ENCODE assay signal across 1 cellular context in the genomic region with DNA sequence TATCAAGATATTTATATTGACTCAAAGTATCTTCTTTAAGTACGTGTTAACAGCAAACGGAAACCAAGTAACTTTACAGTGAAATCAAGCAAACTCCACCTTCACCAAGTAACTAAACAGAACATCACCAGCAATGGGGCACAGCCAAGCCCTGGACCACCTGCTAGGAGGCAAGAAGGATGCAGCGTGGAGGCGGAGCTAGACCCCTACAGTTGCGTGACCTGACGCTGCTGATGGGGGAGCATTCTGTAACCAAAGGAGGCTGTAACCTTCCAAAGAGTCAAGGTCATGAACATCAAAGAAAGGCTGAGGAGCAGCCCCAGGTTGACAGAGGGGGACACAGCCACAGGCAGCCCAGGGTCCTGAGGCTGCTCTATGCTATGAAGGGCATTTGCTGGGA.
TF ChIP-seq lines count a peak whose summit lies in the region.

No MANE protein-coding gene starts in this region.

TF ChIP-seq in HepG2, 621 proteins besides CTCF, POLR2A, EP300 and RAD21:
- no peak for TF ChIP-seq ZFP82 (CRISPR knock-in tag; IDR thresholded peaks at IDR 0.05; ENCODE audit: borderline replicate concordance)
- no peak for TF ChIP-seq ZNF460 (CRISPR knock-in tag; IDR thresholded peaks at IDR 0.05; ENCODE audit: borderline replicate concordance)
- no peak for TF ChIP-seq PPARG (CRISPR knock-in tag; conservative IDR thresholded peaks at IDR 0.05)
- TF ChIP-seq RBFOX2 (IDR thresholded peaks at IDR 0.05; ENCODE audit: low read depth, low read length) = no peak
- TF ChIP-seq ZNF567 (CRISPR knock-in tag; IDR thresholded peaks at IDR 0.05; ENCODE audit: borderline replicate concordance) = no peak
- TF ChIP-seq HDAC6 (IDR thresholded peaks at IDR 0.05; ENCODE audit: low read depth, low read length) = no peak
- TF ChIP-seq ZNF557 (CRISPR knock-in tag; IDR thresholded peaks at IDR 0.05) = no peak
- TF ChIP-seq ELF3 (CRISPR knock-in tag; IDR thresholded peaks at IDR 0.05) = no peak
- TF ChIP-seq, protein P1, sequence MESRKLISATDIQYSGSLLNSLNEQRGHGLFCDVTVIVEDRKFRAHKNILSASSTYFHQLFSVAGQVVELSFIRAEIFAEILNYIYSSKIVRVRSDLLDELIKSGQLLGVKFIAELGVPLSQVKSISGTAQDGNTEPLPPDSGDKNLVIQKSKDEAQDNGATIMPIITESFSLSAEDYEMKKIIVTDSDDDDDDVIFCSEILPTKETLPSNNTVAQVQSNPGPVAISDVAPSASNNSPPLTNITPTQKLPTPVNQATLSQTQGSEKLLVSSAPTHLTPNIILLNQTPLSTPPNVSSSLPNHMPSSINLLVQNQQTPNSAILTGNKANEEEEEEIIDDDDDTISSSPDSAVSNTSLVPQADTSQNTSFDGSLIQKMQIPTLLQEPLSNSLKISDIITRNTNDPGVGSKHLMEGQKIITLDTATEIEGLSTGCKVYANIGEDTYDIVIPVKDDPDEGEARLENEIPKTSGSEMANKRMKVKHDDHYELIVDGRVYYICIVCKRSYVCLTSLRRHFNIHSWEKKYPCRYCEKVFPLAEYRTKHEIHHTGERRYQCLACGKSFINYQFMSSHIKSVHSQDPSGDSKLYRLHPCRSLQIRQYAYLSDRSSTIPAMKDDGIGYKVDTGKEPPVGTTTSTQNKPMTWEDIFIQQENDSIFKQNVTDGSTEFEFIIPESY (CRISPR knock-in tag; IDR thresholded peaks at IDR 0.05) = no peak
- TF ChIP-seq, protein P2, sequence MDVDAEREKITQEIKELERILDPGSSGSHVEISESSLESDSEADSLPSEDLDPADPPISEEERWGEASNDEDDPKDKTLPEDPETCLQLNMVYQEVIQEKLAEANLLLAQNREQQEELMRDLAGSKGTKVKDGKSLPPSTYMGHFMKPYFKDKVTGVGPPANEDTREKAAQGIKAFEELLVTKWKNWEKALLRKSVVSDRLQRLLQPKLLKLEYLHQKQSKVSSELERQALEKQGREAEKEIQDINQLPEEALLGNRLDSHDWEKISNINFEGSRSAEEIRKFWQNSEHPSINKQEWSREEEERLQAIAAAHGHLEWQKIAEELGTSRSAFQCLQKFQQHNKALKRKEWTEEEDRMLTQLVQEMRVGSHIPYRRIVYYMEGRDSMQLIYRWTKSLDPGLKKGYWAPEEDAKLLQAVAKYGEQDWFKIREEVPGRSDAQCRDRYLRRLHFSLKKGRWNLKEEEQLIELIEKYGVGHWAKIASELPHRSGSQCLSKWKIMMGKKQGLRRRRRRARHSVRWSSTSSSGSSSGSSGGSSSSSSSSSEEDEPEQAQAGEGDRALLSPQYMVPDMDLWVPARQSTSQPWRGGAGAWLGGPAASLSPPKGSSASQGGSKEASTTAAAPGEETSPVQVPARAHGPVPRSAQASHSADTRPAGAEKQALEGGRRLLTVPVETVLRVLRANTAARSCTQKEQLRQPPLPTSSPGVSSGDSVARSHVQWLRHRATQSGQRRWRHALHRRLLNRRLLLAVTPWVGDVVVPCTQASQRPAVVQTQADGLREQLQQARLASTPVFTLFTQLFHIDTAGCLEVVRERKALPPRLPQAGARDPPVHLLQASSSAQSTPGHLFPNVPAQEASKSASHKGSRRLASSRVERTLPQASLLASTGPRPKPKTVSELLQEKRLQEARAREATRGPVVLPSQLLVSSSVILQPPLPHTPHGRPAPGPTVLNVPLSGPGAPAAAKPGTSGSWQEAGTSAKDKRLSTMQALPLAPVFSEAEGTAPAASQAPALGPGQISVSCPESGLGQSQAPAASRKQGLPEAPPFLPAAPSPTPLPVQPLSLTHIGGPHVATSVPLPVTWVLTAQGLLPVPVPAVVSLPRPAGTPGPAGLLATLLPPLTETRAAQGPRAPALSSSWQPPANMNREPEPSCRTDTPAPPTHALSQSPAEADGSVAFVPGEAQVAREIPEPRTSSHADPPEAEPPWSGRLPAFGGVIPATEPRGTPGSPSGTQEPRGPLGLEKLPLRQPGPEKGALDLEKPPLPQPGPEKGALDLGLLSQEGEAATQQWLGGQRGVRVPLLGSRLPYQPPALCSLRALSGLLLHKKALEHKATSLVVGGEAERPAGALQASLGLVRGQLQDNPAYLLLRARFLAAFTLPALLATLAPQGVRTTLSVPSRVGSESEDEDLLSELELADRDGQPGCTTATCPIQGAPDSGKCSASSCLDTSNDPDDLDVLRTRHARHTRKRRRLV (CRISPR knock-in tag; IDR thresholded peaks at IDR 0.05) = no peak
- no peak for TF ChIP-seq MIER2 (CRISPR knock-in tag; IDR thresholded peaks at IDR 0.05)
- no peak for TF ChIP-seq SP4 (CRISPR knock-in tag; IDR thresholded peaks at IDR 0.05)
- TF ChIP-seq HDAC1 (CRISPR knock-in tag; IDR thresholded peaks at IDR 0.05) = no peak
- no peak for TF ChIP-seq DPF2 (CRISPR knock-in tag; IDR thresholded peaks at IDR 0.05; ENCODE audit: borderline replicate concordance, low read depth)
- no peak for TF ChIP-seq RFX1 (IDR thresholded peaks at IDR 0.05)
TF ChIP-seq in HepG2: peak in this region for 0.
